In genomic region chr13:42970824-42971669, GRCh38 we compare ENCODE assay signal across 2 cellular contexts.
TF ChIP-seq lines count a peak whose summit lies in the region.

No MANE protein-coding gene starts in this region.

TF ChIP-seq in SK-N-SH, 30 proteins besides CTCF, POLR2A, EP300 and RAD21:
- peak; percentile 49; the same call in 1 of the 2 replicates for TF ChIP-seq SMC3 (IDR thresholded peaks at IDR 0.05; ENCODE audit: low read depth, low read length)
- TF ChIP-seq, protein P1, sequence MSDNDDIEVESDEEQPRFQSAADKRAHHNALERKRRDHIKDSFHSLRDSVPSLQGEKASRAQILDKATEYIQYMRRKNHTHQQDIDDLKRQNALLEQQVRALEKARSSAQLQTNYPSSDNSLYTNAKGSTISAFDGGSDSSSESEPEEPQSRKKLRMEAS (IDR thresholded peaks at IDR 0.05; ENCODE audit: low read depth), result no peak
- TF ChIP-seq, protein P2, sequence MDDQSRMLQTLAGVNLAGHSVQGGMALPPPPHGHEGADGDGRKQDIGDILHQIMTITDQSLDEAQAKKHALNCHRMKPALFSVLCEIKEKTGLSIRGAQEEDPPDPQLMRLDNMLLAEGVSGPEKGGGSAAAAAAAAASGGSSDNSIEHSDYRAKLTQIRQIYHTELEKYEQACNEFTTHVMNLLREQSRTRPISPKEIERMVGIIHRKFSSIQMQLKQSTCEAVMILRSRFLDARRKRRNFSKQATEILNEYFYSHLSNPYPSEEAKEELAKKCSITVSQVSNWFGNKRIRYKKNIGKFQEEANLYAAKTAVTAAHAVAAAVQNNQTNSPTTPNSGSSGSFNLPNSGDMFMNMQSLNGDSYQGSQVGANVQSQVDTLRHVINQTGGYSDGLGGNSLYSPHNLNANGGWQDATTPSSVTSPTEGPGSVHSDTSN (IDR thresholded peaks at IDR 0.05), result 0 out of 2 replicates have a peak, but pooled peaks have one; percentile 21

TF ChIP-seq in GM12878, 131 proteins besides CTCF, POLR2A, EP300 and RAD21:
- peak; percentile 90 for TF ChIP-seq PKNOX1 (IDR thresholded peaks at IDR 0.05)
- TF ChIP-seq, protein P2 (IDR thresholded peaks at IDR 0.05; ENCODE audit: insufficient replicate concordance, low read depth, low read length), result peak; percentile 74
- TF ChIP-seq BHLHE40 (IDR thresholded peaks at IDR 0.05; ENCODE audit: borderline replicate concordance in 1 of 2, low read depth in 2 of 2, low read length in 1 of 2), result peak in 1 of 2 experiments; percentile 16; a peak in 1 of 4 replicates
- peak; percentile 46; the same call in 1 of the 2 replicates for TF ChIP-seq YY1 (IDR thresholded peaks at IDR 0.05; ENCODE audit: low read depth, low read length)
- no peak for TF ChIP-seq RBBP5 (conservative IDR thresholded peaks at IDR 0.05)
- no peak for TF ChIP-seq FOS (IDR thresholded peaks at IDR 0.05; ENCODE audit: borderline replicate concordance, extremely low read depth, insufficient read length)
- peak; percentile 61 for TF ChIP-seq RUNX3 (IDR thresholded peaks at IDR 0.05; ENCODE audit: low read length)
- peak; percentile 79 for TF ChIP-seq SMC3 (IDR thresholded peaks at IDR 0.05; ENCODE audit: borderline replicate concordance, low read length)
